ENCODE assay signal across 14 cellular contexts in the genomic region with DNA sequence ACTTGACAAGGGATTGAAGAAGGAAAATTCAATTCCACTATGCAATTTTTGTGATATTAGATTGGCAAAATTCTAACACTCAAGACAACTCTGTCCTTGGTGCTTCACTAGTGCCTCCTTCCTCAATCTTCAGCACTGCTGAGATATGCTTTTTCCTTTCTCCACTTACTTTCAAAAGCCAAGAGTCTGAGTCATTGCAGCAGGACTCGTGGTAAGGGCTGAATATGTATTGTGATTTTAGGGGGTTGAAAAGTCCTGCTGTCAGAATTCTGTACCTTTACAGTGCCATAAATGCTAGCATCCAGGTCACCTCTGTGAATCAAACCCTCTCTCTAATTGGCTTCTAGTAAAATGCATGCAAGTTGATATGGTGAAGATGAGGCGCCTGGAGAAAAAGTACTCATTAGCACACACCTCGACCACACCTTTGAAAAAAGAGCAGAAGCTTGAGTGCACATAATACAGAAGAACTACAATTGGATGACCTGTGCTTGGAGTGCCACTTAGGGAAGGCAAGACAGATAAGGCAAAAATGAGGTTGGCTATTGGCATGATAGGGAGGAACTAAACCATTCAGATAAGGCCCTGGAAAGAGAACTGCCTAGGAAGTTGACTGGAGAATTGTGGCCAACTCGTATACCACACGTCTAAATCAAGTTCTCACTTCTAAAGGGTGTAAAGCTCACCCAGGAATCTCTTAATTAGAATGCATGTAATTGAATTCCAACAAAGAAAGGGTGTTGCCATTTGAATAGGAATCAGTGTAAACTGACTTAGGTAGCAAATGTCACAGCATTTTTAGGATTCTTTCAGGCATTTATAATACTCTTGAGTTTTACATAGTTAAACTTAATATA. TPM values are rescaled to one million over a fixed set of nuclear protein-coding genes. Genes with fewer than 3 reads are reported as not detected.
DNase-seq lines count a peak whose midpoint lies in the region; ATAC-seq and TF ChIP-seq lines count a peak whose summit lies in the region.
"Had no signal": no experiment of that assay in that cellular context is flagged by ENCODE, and none has a peak within 500 bp of the region (broad histone marks: within the 10 kb centered on the region; RNA-seq: fewer than 3 reads in every experiment).

No MANE protein-coding gene starts in this region.

- no peaks in the 10 kb centered on the region for H3F3A ChIP-seq in GM23338 (replicated peaks; ENCODE audit: low read depth)

- peaks cover 14% of the 10 kb centered on the region for H3K4me1 Mint-ChIP-seq in GM23338

- H3K36me3 Mint-ChIP-seq in GM23338 (ENCODE audit: low read depth): no peaks in the 10 kb centered on the region

- no peaks in the 10 kb centered on the region for H3K27me3 Mint-ChIP-seq in GM23338 (ENCODE audit: insufficient read depth, low read depth, poor library complexity)

- peak overlapping the region; percentile 57 for H3K4me2 ChIP-seq in GM23338

- peak; percentile 61 for ATAC-seq in GM23338
- ATAC-seq in GM21381 (IDR thresholded peaks at IDR 0.05; ENCODE audit: unreplicated experiment): no peak
- no peak for ATAC-seq in GM21723 (IDR thresholded peaks at IDR 0.05; ENCODE audit: unreplicated experiment)

- no peak overlapping the region for H3K4me3 ChIP-seq in GM23338
- H3K4me3 ChIP-seq: MG63 had no signal

- TF ChIP-seq CTCF in GM23338 (conservative IDR thresholded peaks at IDR 0.05; ENCODE audit: low read depth in 2 of 2): no peak

- H4K20me1 ChIP-seq in GM23338 (replicated peaks; ENCODE audit: insufficient read depth): no peaks in the 10 kb centered on the region

- H3K9me3 Mint-ChIP-seq in GM23338: peaks cover 4% of the 10 kb centered on the region; the same call in 2 of the 3 replicates

- no peak overlapping the region for H3K4me3 Mint-ChIP-seq in GM23338

- H2AFZ ChIP-seq in GM23338: peak overlapping the region; percentile 66

- H3K27me3 ChIP-seq in GM23338 (ENCODE audit: insufficient read depth): no peaks in the 10 kb centered on the region
- H3K27me3 ChIP-seq: MG63 had no signal

- H3K36me3 ChIP-seq in GM23338 (ENCODE audit: insufficient read depth): no peaks in the 10 kb centered on the region
- H3K36me3 ChIP-seq: MG63 had no signal

- H3K27ac ChIP-seq in GM23338 (ENCODE audit: low read depth): no peak overlapping the region
- peak overlapping the region; percentile 38 for H3K27ac ChIP-seq in epithelial cell of prostate
- H3K27ac ChIP-seq: VCaP had no signal

- DNase-seq in GM23338 (ENCODE audit: low spot score) (peak; percentile 40), NCI-H226 (peak; percentile 75), epithelial cell of prostate (ENCODE audit: low read depth, low spot score) (no peak), pons (ENCODE audit: low spot score) (peak; percentile 17), DMS79 treated with DMSO at 0.1 percent for 48 hours (lab: John Stamatoyannopoulos, UW) (no peak), COLO668 (lab: John Stamatoyannopoulos, UW; ENCODE audit: unreplicated experiment) (no peak)
- DNase-seq: activated effector memory CD4-positive, alpha-beta T cell treated with Interleukin-2 at 50 U/mL for 16 hours; DND-41; kidney; MG63 had no signal

- H3K27ac Mint-ChIP-seq in GM23338: no peak overlapping the region

- peaks cover 6% of the 10 kb centered on the region for H3K4me1 ChIP-seq in GM23338 (ENCODE audit: insufficient read depth)

- H3K79me2 ChIP-seq in GM23338 (replicated peaks; ENCODE audit: insufficient read depth): no peaks in the 10 kb centered on the region

- no peaks in the 10 kb centered on the region for H3K9me2 ChIP-seq in GM23338 (ENCODE audit: insufficient read depth)

TF ChIP-seq in GM23338, 12 proteins besides CTCF, POLR2A, EP300 and RAD21 (continues in another document):
- TF ChIP-seq JUNB (IDR thresholded peaks at IDR 0.05; ENCODE audit: unreplicated experiment) (no peak), POLR2AphosphoS5 (IDR thresholded peaks at IDR 0.05; ENCODE audit: low read depth) (no peak), NANOG (IDR thresholded peaks at IDR 0.05; ENCODE audit: borderline replicate concordance) (no peak), ZNF114 (CRISPR knock-in tag; IDR thresholded peaks at IDR 0.05) (no peak), CREB1 (CRISPR knock-in tag; IDR thresholded peaks at IDR 0.05; ENCODE audit: low read depth) (no peak), EZH2phosphoT487 (IDR thresholded peaks at IDR 0.05; ENCODE audit: unreplicated experiment) (no peak), EZH2 (IDR thresholded peaks at IDR 0.05; ENCODE audit: low read depth, unreplicated experiment) (no peak), ZNF331 (CRISPR knock-in tag; IDR thresholded peaks at IDR 0.05; ENCODE audit: low read depth) (no peak), STAT1 (IDR thresholded peaks at IDR 0.05; ENCODE audit: unreplicated experiment) (no peak)
- TF ChIP-seq, protein P1, sequence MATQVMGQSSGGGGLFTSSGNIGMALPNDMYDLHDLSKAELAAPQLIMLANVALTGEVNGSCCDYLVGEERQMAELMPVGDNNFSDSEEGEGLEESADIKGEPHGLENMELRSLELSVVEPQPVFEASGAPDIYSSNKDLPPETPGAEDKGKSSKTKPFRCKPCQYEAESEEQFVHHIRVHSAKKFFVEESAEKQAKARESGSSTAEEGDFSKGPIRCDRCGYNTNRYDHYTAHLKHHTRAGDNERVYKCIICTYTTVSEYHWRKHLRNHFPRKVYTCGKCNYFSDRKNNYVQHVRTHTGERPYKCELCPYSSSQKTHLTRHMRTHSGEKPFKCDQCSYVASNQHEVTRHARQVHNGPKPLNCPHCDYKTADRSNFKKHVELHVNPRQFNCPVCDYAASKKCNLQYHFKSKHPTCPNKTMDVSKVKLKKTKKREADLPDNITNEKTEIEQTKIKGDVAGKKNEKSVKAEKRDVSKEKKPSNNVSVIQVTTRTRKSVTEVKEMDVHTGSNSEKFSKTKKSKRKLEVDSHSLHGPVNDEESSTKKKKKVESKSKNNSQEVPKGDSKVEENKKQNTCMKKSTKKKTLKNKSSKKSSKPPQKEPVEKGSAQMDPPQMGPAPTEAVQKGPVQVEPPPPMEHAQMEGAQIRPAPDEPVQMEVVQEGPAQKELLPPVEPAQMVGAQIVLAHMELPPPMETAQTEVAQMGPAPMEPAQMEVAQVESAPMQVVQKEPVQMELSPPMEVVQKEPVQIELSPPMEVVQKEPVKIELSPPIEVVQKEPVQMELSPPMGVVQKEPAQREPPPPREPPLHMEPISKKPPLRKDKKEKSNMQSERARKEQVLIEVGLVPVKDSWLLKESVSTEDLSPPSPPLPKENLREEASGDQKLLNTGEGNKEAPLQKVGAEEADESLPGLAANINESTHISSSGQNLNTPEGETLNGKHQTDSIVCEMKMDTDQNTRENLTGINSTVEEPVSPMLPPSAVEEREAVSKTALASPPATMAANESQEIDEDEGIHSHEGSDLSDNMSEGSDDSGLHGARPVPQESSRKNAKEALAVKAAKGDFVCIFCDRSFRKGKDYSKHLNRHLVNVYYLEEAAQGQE (IDR thresholded peaks at IDR 0.05; ENCODE audit: unreplicated experiment): no peak

RNA-seq across cellular contexts. Expression of a gene that starts 43.6 kb away (rescaled TPM):
- total RNA-seq in GM23338 (2014; rRNA removed; shearing (Covaris generic)): 6.4 and 7.7 TPM in 2 replicates
- polyA plus RNA-seq in GM23338 (2016; fragmentation: Nextera tagmentation; extraction: Ambion mirVana): 0.66 and 1.4 TPM in 2 replicates
- total RNA-seq: pulmonary artery endothelial cell had no signal

Comparison
In these comparisons a context has a peak if more than half of its experiments do, and no peak if none do; other contexts are left out.
1. DNase-seq: peak in GM23338 (single experiment), NCI-H226 (single experiment) and pons (single experiment); none in epithelial cell of prostate (single experiment), DMS79 treated with DMSO at 0.1 percent for 48 hours (single experiment) and COLO668 (single experiment).